ENCODE assay signal across 11 cellular contexts in genomic region chr6:139841794-139842215, GRCh38.
DNase-seq lines count a peak whose midpoint lies in the region; ATAC-seq, FAIRE-seq and TF ChIP-seq lines count a peak whose summit lies in the region.
"Had no signal": no experiment of that assay in that cellular context is flagged by ENCODE, and none has a peak within 500 bp of the region (broad histone marks: within the 10 kb centered on the region; RNA-seq: fewer than 3 reads in every experiment).

No MANE protein-coding gene starts in this region.

- peak overlapping the region; percentile 42 for H3K27ac Mint-ChIP-seq in dendritic cell treated with granulocyte-macrophage colony-stimulating factor and Interleukin-4, amounts not matched to agents 40 ng/mL and 50 ng/mL, for 4 days
- H3K27ac Mint-ChIP-seq: T-cell had no signal

- peaks cover 23% of the 10 kb centered on the region for H3K9me3 Mint-ChIP-seq in dendritic cell treated with granulocyte-macrophage colony-stimulating factor and Interleukin-4, amounts not matched to agents 40 ng/mL and 50 ng/mL, for 4 days

- no peak for TF ChIP-seq CTCF in D721Med (IDR thresholded peaks at IDR 0.05; ENCODE audit: insufficient read depth, missing control alignments)

- no peaks in the 10 kb centered on the region for H3K27me3 Mint-ChIP-seq in dendritic cell treated with granulocyte-macrophage colony-stimulating factor and Interleukin-4, amounts not matched to agents 40 ng/mL and 50 ng/mL, for 4 days

- TF ChIP-seq POLR2A in H54 (IDR thresholded peaks at IDR 0.05; ENCODE audit: low read depth, low read length), result no peak

- peaks cover 25% of the 10 kb centered on the region for H3K36me3 Mint-ChIP-seq in dendritic cell treated with granulocyte-macrophage colony-stimulating factor and Interleukin-4, amounts not matched to agents 40 ng/mL and 50 ng/mL, for 4 days (ENCODE audit: low read depth)
- H3K36me3 Mint-ChIP-seq: T-cell had no signal

- no peak overlapping the region for H3K4me3 Mint-ChIP-seq in dendritic cell treated with granulocyte-macrophage colony-stimulating factor and Interleukin-4, amounts not matched to agents 40 ng/mL and 50 ng/mL, for 4 days
- H3K4me3 Mint-ChIP-seq: T-cell had no signal

- peaks cover 41% of the 10 kb centered on the region for H3K4me1 Mint-ChIP-seq in dendritic cell treated with granulocyte-macrophage colony-stimulating factor and Interleukin-4, amounts not matched to agents 40 ng/mL and 50 ng/mL, for 4 days (ENCODE audit: low read depth)

- in situ Hi-C loops in ACHN (cut with HindIII; ENCODE audit: low pct_ligation_motif_present, low pct_unique_long_range_greater_than_20kb, low sequenced_read_pairs), result no loop called here

- intact Hi-C loops in dendritic cell treated with granulocyte-macrophage colony-stimulating factor and Interleukin-4, amounts not matched to agents 40 ng/mL and 50 ng/mL, for 4 days (cut with micrococcal nuclease), result no loop called here

- DNase-seq in ACHN (no peak), H54 (ENCODE audit: insufficient read length, low spot score) (no peak), D721Med (ENCODE audit: insufficient read length, low spot score) (no peak)
- DNase-seq in stimulated activated naive CD8-positive, alpha-beta T cell treated with anti-CD3 and anti-CD28 coated beads, Interleukin-15, Interleukin-2, amounts not matched to agents 100 U/mL and 50 U/mL, for 24 hours, result no peak
- DNase-seq: DMS53, IMR-90, T-cell had no signal

- ATAC-seq in GM18511 (IDR thresholded peaks at IDR 0.05; ENCODE audit: unreplicated experiment) (peak; percentile 85), GM21737 (IDR thresholded peaks at IDR 0.05; ENCODE audit: unreplicated experiment) (peak; percentile 94), HG03469 (IDR thresholded peaks at IDR 0.05; ENCODE audit: unreplicated experiment) (peak; percentile 91)
- ATAC-seq in stimulated activated naive CD8-positive, alpha-beta T cell treated with anti-CD3 and anti-CD28 coated beads, Interleukin-15, Interleukin-2, amounts not matched to agents 100 U/mL and 50 U/mL, for 24 hours, result no peak
- ATAC-seq: T-cell had no signal

- no peak for FAIRE-seq in H54 (lab: Jason Lieb, UNC)
- FAIRE-seq in D721Med (lab: Jason Lieb, UNC), result no peak
